In genomic region chr17:57557793-57558681, GRCh38 we compare ENCODE assay signal across 9 cellular contexts.
DNase-seq lines count a peak whose midpoint lies in the region; ATAC-seq, FAIRE-seq and TF ChIP-seq lines count a peak whose summit lies in the region.
"Had no signal": no experiment of that assay in that cellular context is flagged by ENCODE, and none has a peak within 500 bp of the region (broad histone marks: within the 10 kb centered on the region; RNA-seq: fewer than 3 reads in every experiment).

No MANE protein-coding gene starts in this region.

- H3K4me3 ChIP-seq in A549, result no peak overlapping the region
- no peak overlapping the region for H3K4me3 ChIP-seq in kidney epithelial cell (ENCODE audit: low read depth, low read length)
- H3K4me3 ChIP-seq in gastrocnemius medialis, result no peak overlapping the region

- in situ Hi-C loops in gastrocnemius medialis (cut with MboI; ENCODE audit: low sequenced_read_pairs in 4 of 4), result no loop called here

- intact Hi-C loops in gastrocnemius medialis (cut with DNase I; ENCODE audit: low total_unique reads), result no loop called here

- no peaks in the 10 kb centered on the region for H3K9me3 Mint-ChIP-seq in effector memory CD8-positive, alpha-beta T cell

- no peaks in the 10 kb centered on the region for H3K36me3 ChIP-seq in kidney epithelial cell (ENCODE audit: control insufficient read depth, insufficient read depth, low read length)
- no peaks in the 10 kb centered on the region for H3K36me3 ChIP-seq in gastrocnemius medialis

- peak overlapping the region in 1 of 2 donors; percentile 66 for H3K27ac Mint-ChIP-seq in effector memory CD8-positive, alpha-beta T cell

- peak overlapping the region; percentile 13; the same call in 1 of the 3 replicates for H3K4me2 ChIP-seq in A549

- H3K9me3 ChIP-seq in A549 (no peaks in the 10 kb centered on the region), gastrocnemius medialis (no peaks in the 10 kb centered on the region)

- H3K27me3 ChIP-seq in kidney epithelial cell (ENCODE audit: control insufficient read depth, insufficient read depth, low read length) (no peaks in the 10 kb centered on the region), gastrocnemius medialis (no peaks in the 10 kb centered on the region)

- peaks cover 18% of the 10 kb centered on the region in 2 donors for H3K4me1 Mint-ChIP-seq in effector memory CD8-positive, alpha-beta T cell (ENCODE audit: low read depth in 2 of 2)

- peak in 1 of 2 experiments; percentile 28 for DNase-seq in A549 (ENCODE audit: low read depth in 1 of 2, low spot score in 1 of 2)
- peak; percentile 56 for DNase-seq in HS-5 (ENCODE audit: low read depth)
- DNase-seq in T1000 (lab: John Stamatoyannopoulos, UW), result peak; percentile 40
- peak; percentile 82 for DNase-seq in kidney epithelial cell (ENCODE audit: low read depth)
- DNase-seq in effector memory CD8-positive, alpha-beta T cell, result no peak
- no peak for DNase-seq in gastrocnemius medialis
- DNase-seq in nucleus accumbens (lab: John Stamatoyannopoulos, UW), result no peak
- DNase-seq in NCI-H524 (lab: John Stamatoyannopoulos, UW), result no peak
- DNase-seq: DMS153 had no signal

- TF ChIP-seq CTCF in A549 (IDR thresholded peaks at IDR 0.05) (no peak), kidney epithelial cell (IDR thresholded peaks at IDR 0.05; ENCODE audit: insufficient read depth, low read length, poor library complexity, severe bottlenecking) (no peak), gastrocnemius medialis (IDR thresholded peaks at IDR 0.05 in 4 of 5, conservative IDR thresholded peaks at IDR 0.05 in 1 of 5) (no peak)

- POLR2A ChIA-PET in A549 (lab: Yijun Ruan, JAX), result no interaction called here

- 81% methylated on average over 22 of the region's 22 CpGs for WGBS in A549 (ENCODE audit: missing lambda C conversion rate)

- H3K4me3 Mint-ChIP-seq in effector memory CD8-positive, alpha-beta T cell, result no peak overlapping the region

- H3K4me1 ChIP-seq in A549, result peaks cover 32% of the 10 kb centered on the region
- peaks cover 30 to 34% of the 10 kb centered on the region in 2 donors for H3K4me1 ChIP-seq in gastrocnemius medialis

- no peak for FAIRE-seq in A549 (lab: Jason Lieb, UNC)

- no peak for TF ChIP-seq POLR2A in A549 (IDR thresholded peaks at IDR 0.05; ENCODE audit: low read length)
- no peak for TF ChIP-seq POLR2A in gastrocnemius medialis (IDR thresholded peaks at IDR 0.05)

- TF ChIP-seq EP300 in A549 (IDR thresholded peaks at IDR 0.05), result no peak

- H3K27me3 Mint-ChIP-seq in effector memory CD8-positive, alpha-beta T cell, result no peaks in the 10 kb centered on the region

- peaks cover 10% of the 10 kb centered on the region for H3K36me3 Mint-ChIP-seq in effector memory CD8-positive, alpha-beta T cell (ENCODE audit: insufficient read depth)

- peak overlapping the region in 1 of 2 experiments; percentile 30; a peak in 1 of 6 replicates for H3K27ac ChIP-seq in A549
- H3K27ac ChIP-seq in gastrocnemius medialis, result no peak overlapping the region

- CTCF ChIA-PET in A549 (lab: Yijun Ruan, JAX), result interaction anchor here (1.2 to 1.4 kb wide), 2 partner anchors 16 to 315 kb away, joined by 3 to 4 read pairs; no protein-coding TSS in a partner anchor

- ATAC-seq in A549 (peak in 1 of 2 experiments; percentile 23; a peak in 2 of 6 replicates), gastrocnemius medialis (no peak)
- no peak for ATAC-seq in effector memory CD8-positive, alpha-beta T cell (replicated peaks)

- TF ChIP-seq RAD21 in A549 (conservative IDR thresholded peaks at IDR 0.05 in 1 of 2, IDR thresholded peaks at IDR 0.05 in 1 of 2), result no peak

TF ChIP-seq in A549, 52 proteins besides CTCF, POLR2A, EP300 and RAD21:
- TF ChIP-seq PHF8 (IDR thresholded peaks at IDR 0.05; ENCODE audit: borderline replicate concordance, low read depth) (no peak), CBX2 (IDR thresholded peaks at IDR 0.05; ENCODE audit: borderline replicate concordance, low read depth) (no peak), FOSL2 (IDR thresholded peaks at IDR 0.05) (no peak), FOSL2 (CRISPR knock-in tag; IDR thresholded peaks at IDR 0.05) (0 out of 2 replicates have a peak, but pooled peaks have one; percentile 5), RARB (CRISPR knock-in tag; IDR thresholded peaks at IDR 0.05) (no peak), CBX8 (IDR thresholded peaks at IDR 0.05) (no peak), MAFK (IDR thresholded peaks at IDR 0.05; ENCODE audit: partially characterized antibody) (peak; percentile 87), BCL3 (IDR thresholded peaks at IDR 0.05) (no peak), HEYL (CRISPR knock-in tag; IDR thresholded peaks at IDR 0.05) (no peak), TP53 (CRISPR knock-in tag; IDR thresholded peaks at IDR 0.05) (no peak), MAZ (IDR thresholded peaks at IDR 0.05; ENCODE audit: borderline replicate concordance, low read depth, low read length) (no peak), HMGXB4 (CRISPR knock-in tag; IDR thresholded peaks at IDR 0.05; ENCODE audit: borderline replicate concordance) (no peak), MYC (IDR thresholded peaks at IDR 0.05; ENCODE audit: borderline replicate concordance, low read length) (no peak)

Comparison
In these comparisons a context has a peak if more than half of its experiments do, and no peak if none do; other contexts are left out.
1. DNase-seq: peak in HS-5 (single experiment), T1000 (single experiment) and kidney epithelial cell (single experiment); none in effector memory CD8-positive, alpha-beta T cell (0 of 3), gastrocnemius medialis (0 of 2), nucleus accumbens (0 of 56) and NCI-H524 (0 of 2).